In the genomic region with DNA sequence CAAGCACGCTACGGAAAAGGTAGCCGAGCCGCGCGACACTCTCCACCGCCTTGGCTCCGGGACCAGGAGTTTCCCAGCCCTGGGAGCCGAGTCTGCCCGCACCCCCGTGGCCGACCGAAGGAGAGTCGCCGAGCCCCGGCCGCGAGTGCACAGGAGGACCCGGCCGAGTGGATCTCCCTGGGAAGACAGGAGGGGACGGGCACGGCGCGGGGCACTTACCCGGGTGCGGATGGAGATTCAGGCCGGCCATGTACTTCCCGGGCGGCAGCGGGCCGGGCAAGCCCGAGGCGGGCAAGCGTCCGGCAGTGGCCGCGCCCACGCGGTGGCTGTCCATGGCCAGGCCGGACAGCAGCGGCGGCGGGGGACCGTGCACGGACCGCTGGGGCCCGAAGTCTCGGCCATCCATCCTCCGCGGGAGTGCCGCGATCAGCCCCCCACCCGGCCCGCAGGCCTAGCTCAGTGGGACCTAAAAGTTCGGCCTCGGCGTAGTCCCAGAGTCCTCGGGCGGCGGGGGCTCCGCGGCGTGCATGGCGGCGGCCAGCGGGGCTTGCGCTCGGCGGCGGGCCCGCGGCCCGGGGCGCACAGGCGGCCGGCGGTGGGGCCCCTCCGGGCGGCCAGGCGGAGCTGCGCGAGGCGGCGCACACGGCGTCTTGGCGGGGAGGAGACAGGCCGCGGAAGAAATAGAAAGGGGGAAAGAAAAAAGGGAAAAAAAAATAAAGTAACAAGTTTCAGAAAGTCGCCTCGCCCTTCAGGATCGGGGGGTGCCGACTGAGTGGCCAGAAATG, we compare ENCODE assay signal across 8 cellular contexts. TPM values are rescaled to one million over a fixed set of nuclear protein-coding genes. Genes with fewer than 3 reads are reported as not detected.
A peak's percentile ranks its signal among the peaks of the same experiment; 100 is the strongest.
DNase-seq lines count a peak whose midpoint lies in the region; ATAC-seq and TF ChIP-seq lines count a peak whose summit lies in the region.

No MANE protein-coding gene starts in this region.

- H3K4me1 ChIP-seq in Caco-2 (peaks cover 18% of the 10 kb centered on the region), transverse colon (peaks cover 10 to 28% (median 23%) of the 10 kb centered on the region in 4 donors)

- H3K36me3 ChIP-seq in Caco-2 (ENCODE audit: control insufficient read depth, insufficient read depth, low read length) (peaks cover 2% of the 10 kb centered on the region; the same call in 1 of the 2 replicates), MG63 (peaks cover 12% of the 10 kb centered on the region), transverse colon (no peaks in the 10 kb centered on the region)

- POLR2A ChIA-PET in Caco-2 (lab: Charles Lee) = interaction anchor here (0.6 to 0.7 kb wide), 4 partner anchors 11 to 112 kb away, joined by 3 to 12 read pairs (median 6); no protein-coding TSS in a partner anchor

- no peaks in the 10 kb centered on the region for H3K27me3 Mint-ChIP-seq in Caco-2 (ENCODE audit: insufficient read depth, unreplicated experiment)
- H3K27me3 Mint-ChIP-seq in central memory CD8-positive, alpha-beta T cell = peaks cover 75% of the 10 kb centered on the region

- TF ChIP-seq POLR2A in transverse colon (IDR thresholded peaks at IDR 0.05) = no peak

- in situ Hi-C loops in transverse colon (cut with MboI; ENCODE audit: low pct_ligation_motif_present in 1 of 4, low pct_unique_long_range_greater_than_20kb in 1 of 4, low sequenced_read_pairs in 3 of 4) = no loop called here

- peak overlapping the region; percentile 91 for H3K4me3 Mint-ChIP-seq in Caco-2 (ENCODE audit: unreplicated experiment)
- H3K4me3 Mint-ChIP-seq in central memory CD8-positive, alpha-beta T cell = peak overlapping the region; percentile 75

- no TSS peak for BruUV-seq in Caco-2 (replicated peaks; lab: Mats Ljungman, UMichigan)

- peak overlapping the region; percentile 80 for H3K4me3 ChIP-seq in Caco-2 (ENCODE audit: low read depth, low read length)
- H3K4me3 ChIP-seq in MG63 = peak overlapping the region; percentile 87
- peak overlapping the region; percentile 89 to 99 (median 96) for H3K4me3 ChIP-seq in transverse colon

- H3K27me3 ChIP-seq in Caco-2 (replicated peaks; ENCODE audit: control insufficient read depth, insufficient read depth, low read length) (no peaks in the 10 kb centered on the region), MG63 (no peaks in the 10 kb centered on the region), transverse colon (no peaks in the 10 kb centered on the region)

- DNase-seq in Caco-2 (no peak), MG63 (peak; percentile 30), lung microvascular endothelial cell (ENCODE audit: low read depth in 2 of 2) (peak; percentile 44 to 45), transverse colon (no peak), NCI-H2227 treated with DMSO at 0.1 percent for 48 hours (lab: John Stamatoyannopoulos, UW) (no peak)
- no peak for DNase-seq in central memory CD8-positive, alpha-beta T cell (ENCODE audit: low spot score in 2 of 2)

- H3K9me3 ChIP-seq in Caco-2 (no peaks in the 10 kb centered on the region), MG63 (no peaks in the 10 kb centered on the region), transverse colon (no peaks in the 10 kb centered on the region)

- TF ChIP-seq EP300 in transverse colon (IDR thresholded peaks at IDR 0.05; ENCODE audit: low read depth) = no peak

- TF ChIP-seq CTCF in Caco-2 (IDR thresholded peaks at IDR 0.05; ENCODE audit: insufficient read depth in 1 of 2, low read depth in 1 of 2, low read length in 1 of 2, severe bottlenecking in 1 of 2, unreplicated experiment in 1 of 2) (no peak), transverse colon (IDR thresholded peaks at IDR 0.05) (no peak)

- CTCF ChIA-PET in Caco-2 (lab: Charles Lee) = interaction anchor here (1.2 to 1.3 kb wide), 2 partner anchors 10 to 30 kb away, joined by 5 to 14 read pairs; no protein-coding TSS in a partner anchor

- no peaks in the 10 kb centered on the region for H3K9me3 Mint-ChIP-seq in Caco-2 (ENCODE audit: unreplicated experiment)
- H3K9me3 Mint-ChIP-seq in central memory CD8-positive, alpha-beta T cell = no peaks in the 10 kb centered on the region

- no peak for ATAC-seq in central memory CD8-positive, alpha-beta T cell (replicated peaks; ENCODE audit: extremely low read depth, poor library complexity, severe bottlenecking)
- ATAC-seq in HG03571 (IDR thresholded peaks at IDR 0.05; ENCODE audit: unreplicated experiment) (no peak), HG03196 (IDR thresholded peaks at IDR 0.05; ENCODE audit: unreplicated experiment) (no peak)

- intact Hi-C loops in Caco-2 (cut with micrococcal nuclease; ENCODE audit: unreplicated experiment) (no loop called here), transverse colon (cut with DNase I; ENCODE audit: low total_unique reads) (no loop called here)

- H3K27ac ChIP-seq in transverse colon = peak overlapping the region; percentile 96 to 100 (median 98)

- H3K36me3 Mint-ChIP-seq in Caco-2 (ENCODE audit: insufficient read depth, unreplicated experiment) = peaks cover 85% of the 10 kb centered on the region
- H3K36me3 Mint-ChIP-seq in central memory CD8-positive, alpha-beta T cell (ENCODE audit: insufficient read depth) = peaks cover 20% of the 10 kb centered on the region

- peaks cover 12% of the 10 kb centered on the region for H3K4me1 Mint-ChIP-seq in Caco-2 (ENCODE audit: low read depth, unreplicated experiment)
- peaks cover 43% of the 10 kb centered on the region for H3K4me1 Mint-ChIP-seq in central memory CD8-positive, alpha-beta T cell

- peak overlapping the region; percentile 97 for H3K27ac Mint-ChIP-seq in Caco-2 (ENCODE audit: unreplicated experiment)
- no peak overlapping the region for H3K27ac Mint-ChIP-seq in central memory CD8-positive, alpha-beta T cell (ENCODE audit: low read depth)

- WGBS in transverse colon (ENCODE audit: low coverage in 1 of 2), 2 donors = 0% methylated on average over 1 to 50 of the region's 93 CpGs

RNA-seq across cellular contexts. Expression of a gene that starts 2.6 kb away (rescaled TPM):
- total RNA-seq in Caco-2 (2022) = 73.7 and 75.6 TPM in 2 replicates
- 17.3 and 25.0 TPM in 2 replicates for total RNA-seq in MG63 (2014; rRNA removed; shearing (Covaris generic); ENCODE audit: low replicate concordance)
- total RNA-seq in lung microvascular endothelial cell = 19.8 and 21.6 TPM in 2 replicates
- total RNA-seq in transverse colon = 100 to 1,000 TPM in 3 of 4 donors, 10 to 100 TPM in 1; 91.2 to 430 (median 175) TPM

Comparison
In these comparisons a context has a peak if more than half of its experiments do, and no peak if none do; other contexts are left out.
1. DNase-seq: peak in MG63 (single experiment) and lung microvascular endothelial cell (2 of 2); none in Caco-2 (0 of 2), central memory CD8-positive, alpha-beta T cell (0 of 2), transverse colon (single experiment) and NCI-H2227 treated with DMSO at 0.1 percent for 48 hours (single experiment).
2. Peak in every context shown above with its lines, with median percentiles within 50 percentile points of each other: H3K4me3 ChIP-seq.